In the genomic region with DNA sequence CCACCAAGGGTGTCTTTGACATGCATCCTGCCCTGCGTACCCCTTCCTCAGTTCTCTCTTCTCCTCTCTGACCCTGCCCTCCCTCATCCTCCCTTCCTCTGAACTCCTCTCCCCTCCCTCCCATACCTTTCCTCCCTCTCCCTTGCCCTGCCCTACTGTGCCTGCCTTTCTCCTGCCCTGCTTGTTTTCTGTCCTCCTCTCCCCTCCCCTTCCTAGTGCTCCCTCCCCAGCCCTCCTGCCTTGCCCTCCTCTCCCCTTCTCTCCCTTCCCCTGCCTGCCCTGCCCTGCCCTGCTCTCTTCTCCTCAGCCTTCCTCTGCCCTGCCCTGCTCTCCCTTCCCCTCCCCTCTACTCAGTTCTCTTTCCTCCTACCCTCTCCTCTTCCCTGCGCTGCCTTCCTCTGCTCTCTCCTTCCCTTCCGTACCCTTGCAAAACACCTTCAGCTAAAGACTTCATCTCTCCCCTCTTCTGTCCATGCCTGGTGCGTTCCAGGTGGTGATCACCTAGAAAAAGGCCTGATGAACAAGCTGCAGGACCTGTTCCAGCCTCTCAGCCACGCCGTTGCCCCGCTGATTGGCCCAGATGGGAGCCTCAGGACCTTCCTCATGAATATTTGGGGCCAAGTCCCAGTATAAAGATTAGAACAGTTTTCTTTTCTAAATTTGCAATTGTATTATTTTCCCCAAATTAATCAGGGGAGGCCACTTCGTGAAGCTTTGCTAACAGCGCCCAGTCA, we compare ENCODE assay signal across 29 cellular contexts.
DNase-seq lines count a peak whose midpoint lies in the region; ATAC-seq and TF ChIP-seq lines count a peak whose summit lies in the region.
"Had no signal": no experiment of that assay in that cellular context is flagged by ENCODE, and none has a peak within 500 bp of the region (broad histone marks: within the 10 kb centered on the region; RNA-seq: fewer than 3 reads in every experiment).

No MANE protein-coding gene starts in this region.

- H3K27ac ChIP-seq in BLaER1 treated with 17β-estradiol and CSF1 and Interleukin-3, amounts not matched to agents 10 nM and 100 nM, result no peak overlapping the region
- H3K27ac ChIP-seq in Panc1 (ENCODE audit: low read length) (no peak overlapping the region), layer of hippocampus (ENCODE audit: low read depth, low read length) (peak overlapping the region; percentile 48), osteoblast (ENCODE audit: low read depth, low read length) (no peak overlapping the region)
- H3K27ac ChIP-seq: heart right ventricle, HL-60, ovary had no signal

- no peak overlapping the region for H3K4me3 Mint-ChIP-seq in stimulated activated effector memory CD8-positive, alpha-beta T cell treated with anti-CD3 and anti-CD28 coated beads, Interleukin-12 subunit alpha, Interleukin-12 subunit beta, amount 100 ng/mL, for 72 hours
- H3K4me3 Mint-ChIP-seq: natural killer cell treated with Interleukin-12 subunit alpha and Interleukin-12 subunit beta and Interleukin-15 and Interleukin-18, amount 100 ng/mL, for 72 hours had no signal

- CTCF ChIA-PET in Panc1 (lab: Charles Lee), result no interaction called here

- peaks cover 28 to 63% (median 51%) of the 10 kb centered on the region in 10 experiments for H3K4me1 ChIP-seq in BLaER1 treated with 17β-estradiol and CSF1 and Interleukin-3, amounts not matched to agents 10 nM and 100 nM
- H3K4me1 ChIP-seq in Panc1 (ENCODE audit: control insufficient read depth, insufficient read depth, low read length), result no peaks in the 10 kb centered on the region
- peaks cover 6% of the 10 kb centered on the region for H3K4me1 ChIP-seq in osteoblast (ENCODE audit: insufficient read depth, low read length)

- H3K4me3 ChIP-seq in BLaER1 treated with 17β-estradiol and CSF1 and Interleukin-3, amounts not matched to agents 10 nM and 100 nM, result no peak overlapping the region
- H3K4me3 ChIP-seq in Panc1 (ENCODE audit: low read depth in 2 of 2, low read length in 2 of 2) (no peak overlapping the region), H7 (ENCODE audit: insufficient read depth, low read depth, low read length) (no peak overlapping the region), osteoblast (ENCODE audit: insufficient read depth, low read length) (no peak overlapping the region)
- H3K4me3 ChIP-seq: heart right ventricle, lung, MG63, ovary had no signal

- no TSS peak for BruUV-seq in Panc1 (replicated peaks; lab: Mats Ljungman, UMichigan)

- H3K79me2 ChIP-seq in osteoblast (ENCODE audit: insufficient read depth, low read length), result no peaks in the 10 kb centered on the region

- peak; percentile 21; the same call in 1 of the 2 replicates for ATAC-seq in Panc1
- ATAC-seq in stimulated activated effector memory CD8-positive, alpha-beta T cell treated with anti-CD3 and anti-CD28 coated beads, Interleukin-12 subunit alpha, Interleukin-12 subunit beta, amount 100 ng/mL, for 72 hours, result no peak
- ATAC-seq: esophagus mucosa, heart right ventricle had no signal

- intact Hi-C loops in Panc1 (cut with micrococcal nuclease; ENCODE audit: unreplicated experiment), result no loop called here

- in situ Hi-C loops in Panc1 (cut with HindIII; ENCODE audit: low pct_unique_long_range_greater_than_20kb, low sequenced_read_pairs), result no loop called here

- no peak overlapping the region for H3K9ac ChIP-seq in BLaER1 treated with 17β-estradiol and CSF1 and Interleukin-3, amounts not matched to agents 10 nM and 100 nM

- DNase-seq in Panc1 (ENCODE audit: low read depth, low spot score) (no peak), H7 (no peak), osteoblast (ENCODE audit: insufficient read length, low spot score, missing footprints) (no peak), glomerular visceral epithelial cell (ENCODE audit: extremely low spot score) (no peak)
- no peak for DNase-seq in stimulated activated effector memory CD8-positive, alpha-beta T cell treated with anti-CD3 and anti-CD28 coated beads, Interleukin-12 subunit alpha, Interleukin-12 subunit beta, amount 100 ng/mL, for 72 hours (ENCODE audit: low spot score in 2 of 2)
- DNase-seq: activated CD4-positive, alpha-beta T cell treated with anti-CD3 and anti-CD28 coated beads for 4 hours; activated CD8-positive, alpha-beta memory T cell treated with anti-CD3 and anti-CD28 coated beads for 24 hours; activated gamma-delta T cell; COR-L47; cortex of kidney; DMS53; foreskin fibroblast; heart right ventricle; KG1; MG63; NCI-H1105 treated with DMSO at 0.1 percent for 48 hours; NCI-H2029 treated with DMSO at 0.1 percent for 48 hours; NCI-H446; NCI-H82; ovary; SHP77 treated with DMSO at 0.1 percent for 48 hours; stimulated activated naive CD4-positive, alpha-beta T cell treated with Interleukin-2 at 50 U/mL for 16 hours; T-helper 9 cell had no signal

- no peaks in the 10 kb centered on the region for H3K9me3 ChIP-seq in BLaER1 treated with 17β-estradiol and CSF1 and Interleukin-3, amounts not matched to agents 10 nM and 100 nM (replicated peaks in 1 of 11)
- no peaks in the 10 kb centered on the region for H3K9me3 ChIP-seq in Panc1 (ENCODE audit: control insufficient read depth, insufficient read depth, low read depth, low read length)
- no peaks in the 10 kb centered on the region for H3K9me3 ChIP-seq in osteoblast (ENCODE audit: low read depth, low read length)
- H3K9me3 ChIP-seq: heart right ventricle, MG63, ovary had no signal

- H4K20me1 ChIP-seq in BLaER1 treated with 17β-estradiol and CSF1 and Interleukin-3, amounts not matched to agents 10 nM and 100 nM, result peaks cover 0 to 99% (median 28%) of the 10 kb centered on the region in 11 experiments; a peak in 9 of 22 replicates
- H4K20me1 ChIP-seq in osteoblast (ENCODE audit: insufficient read depth, low read length), result peaks cover 8% of the 10 kb centered on the region

- no peaks in the 10 kb centered on the region; a peak in 1 of 22 replicates for H3K36me3 ChIP-seq in BLaER1 treated with 17β-estradiol and CSF1 and Interleukin-3, amounts not matched to agents 10 nM and 100 nM
- no peaks in the 10 kb centered on the region for H3K36me3 ChIP-seq in Panc1 (ENCODE audit: control insufficient read depth, insufficient read depth, low read length)
- no peaks in the 10 kb centered on the region for H3K36me3 ChIP-seq in H7 (replicated peaks; ENCODE audit: control insufficient read depth, insufficient read depth, low read length)
- H3K36me3 ChIP-seq in osteoblast (ENCODE audit: insufficient read depth, low read length), result no peaks in the 10 kb centered on the region
- H3K36me3 ChIP-seq: heart right ventricle, MG63, ovary had no signal

- H3K36me3 Mint-ChIP-seq in stimulated activated effector memory CD8-positive, alpha-beta T cell treated with anti-CD3 and anti-CD28 coated beads, Interleukin-12 subunit alpha, Interleukin-12 subunit beta, amount 100 ng/mL, for 72 hours, result no peaks in the 10 kb centered on the region
- H3K36me3 Mint-ChIP-seq: natural killer cell treated with Interleukin-12 subunit alpha and Interleukin-12 subunit beta and Interleukin-15 and Interleukin-18, amount 100 ng/mL, for 72 hours had no signal

- POLR2A ChIA-PET in Panc1 (lab: Charles Lee), result no interaction called here

- peak overlapping the region in 7 of 11 experiments; percentile 58 to 84 (median 77); a peak in 9 of 22 replicates for H3K4me2 ChIP-seq in BLaER1 treated with 17β-estradiol and CSF1 and Interleukin-3, amounts not matched to agents 10 nM and 100 nM
- H3K4me2 ChIP-seq in osteoblast (ENCODE audit: insufficient read depth, low read length), result no peak overlapping the region

- H2AFZ ChIP-seq in osteoblast (ENCODE audit: low read length), result no peak overlapping the region

- H3K9me3 Mint-ChIP-seq in stimulated activated effector memory CD8-positive, alpha-beta T cell treated with anti-CD3 and anti-CD28 coated beads, Interleukin-12 subunit alpha, Interleukin-12 subunit beta, amount 100 ng/mL, for 72 hours, result no peaks in the 10 kb centered on the region
- H3K9me3 Mint-ChIP-seq: natural killer cell treated with Interleukin-12 subunit alpha and Interleukin-12 subunit beta and Interleukin-15 and Interleukin-18, amount 100 ng/mL, for 72 hours had no signal

- H3K4me1 Mint-ChIP-seq in stimulated activated effector memory CD8-positive, alpha-beta T cell treated with anti-CD3 and anti-CD28 coated beads, Interleukin-12 subunit alpha, Interleukin-12 subunit beta, amount 100 ng/mL, for 72 hours, result peaks cover 7% of the 10 kb centered on the region

- TF ChIP-seq CTCF in Panc1 (IDR thresholded peaks at IDR 0.05) (no peak), osteoblast (IDR thresholded peaks at IDR 0.05; ENCODE audit: extremely low read depth, low read depth, low read length) (no peak)

- peak overlapping the region; percentile 57 for H3K27ac Mint-ChIP-seq in stimulated activated effector memory CD8-positive, alpha-beta T cell treated with anti-CD3 and anti-CD28 coated beads, Interleukin-12 subunit alpha, Interleukin-12 subunit beta, amount 100 ng/mL, for 72 hours

- H3K27me3 ChIP-seq in BLaER1 treated with 17β-estradiol and CSF1 and Interleukin-3, amounts not matched to agents 10 nM and 100 nM, result no peaks in the 10 kb centered on the region
- H3K27me3 ChIP-seq in Panc1 (ENCODE audit: control insufficient read depth, insufficient read depth, low read length), result no peaks in the 10 kb centered on the region
- no peaks in the 10 kb centered on the region for H3K27me3 ChIP-seq in layer of hippocampus (ENCODE audit: control insufficient read depth, insufficient read depth, low read length)
- H3K27me3 ChIP-seq in H7 (ENCODE audit: control insufficient read depth, insufficient read depth, low read length), result no peaks in the 10 kb centered on the region
- no peaks in the 10 kb centered on the region for H3K27me3 ChIP-seq in osteoblast (ENCODE audit: insufficient read depth, low read length)
- H3K27me3 ChIP-seq: heart right ventricle, MG63, ovary had no signal
